Comparison of ENCODE assay signal across 24 cellular contexts in genomic region chr4:33940281-33940680, GRCh38.
"Had no signal": no experiment of that assay in that cellular context is flagged by ENCODE, and none has a peak within 500 bp of the region (broad histone marks: within the 10 kb centered on the region; RNA-seq: fewer than 3 reads in every experiment).

No MANE protein-coding gene starts in this region.

- H3K9me3 ChIP-seq: left ventricle myocardium inferior, thoracic aorta, upper lobe of left lung had no signal

- DNase-seq: activated B cell treated with CpG ODN at 0.5 μM for 24 hours; activated CD4-positive, alpha-beta T cell treated with anti-CD3 and anti-CD28 coated beads for 36 hours; activated CD4-positive, alpha-beta T cell treated with anti-CD3 and anti-CD28 coated beads, Interleukin-2, amount 50 U/mL, for 48 hours; activated CD8-positive, alpha-beta memory T cell treated with anti-CD3 and anti-CD28 coated beads, Interleukin-2, amount 50 U/mL, for 48 hours; activated naive CD4-positive, alpha-beta T cell treated with Interleukin-2 at 50 U/mL for 16 hours; activated naive CD8-positive, alpha-beta T cell treated with anti-CD3 and anti-CD28 coated beads for 36 hours; activated T-cell treated with anti-CD3 and anti-CD28 coated beads, Interleukin-2, amount 50 U/mL, for 4 hours; amygdala; dermis blood vessel endothelial cell; effector CD8-positive, alpha-beta T cell; glutamatergic neuron; left ventricle myocardium inferior; naive thymus-derived CD8-positive, alpha-beta T cell; posterior cingulate gyrus; stimulated activated CD4-positive, alpha-beta T cell treated with anti-CD3 and anti-CD28 coated beads, Interleukin-15, amount 100 ng/mL, for 24 hours; stimulated activated CD4-positive, alpha-beta T cell treated with anti-CD3 and anti-CD28 coated beads, Interleukin-2, amount 100 ng/mL, for 48 hours; stimulated activated CD8-positive, alpha-beta memory T cell treated with anti-CD3 and anti-CD28 coated beads, Interleukin-4, amount 100 ng/mL, for 48 hours; stimulated activated naive B cell treated with anti-CD40 and anti-IgM and Interleukin-4, amounts not matched to agents 10 μg/mL and 1 μg/mL and 100 μg/mL, for 72 hours; T-helper 9 cell; upper lobe of left lung had no signal

- H3K4me2 ChIP-seq: hepatocyte, neural progenitor cell, smooth muscle cell had no signal

- H3K36me3 ChIP-seq: left ventricle myocardium inferior, neural progenitor cell, thoracic aorta, upper lobe of left lung had no signal

- H3K9ac ChIP-seq: neural progenitor cell had no signal

- H3K79me2 ChIP-seq: hepatocyte had no signal

- H2AFZ ChIP-seq: hepatocyte, neural progenitor cell had no signal

- H3K27ac ChIP-seq: hepatocyte, left ventricle myocardium inferior, neural progenitor cell, thoracic aorta, upper lobe of left lung had no signal

- H3K27me3 ChIP-seq: hepatocyte, neural progenitor cell, upper lobe of left lung had no signal

- H3K4me3 ChIP-seq: hepatocyte, left ventricle myocardium inferior, neural progenitor cell, smooth muscle cell, thoracic aorta, upper lobe of left lung had no signal

- H3K4me1 ChIP-seq: left ventricle myocardium inferior, neural progenitor cell, upper lobe of left lung had no signal
